In genomic region chr3:96863129-96863740, GRCh38 we compare ENCODE assay signal across 9 cellular contexts. TPM values are rescaled to one million over a fixed set of nuclear protein-coding genes. Genes with fewer than 3 reads are reported as not detected.
DNase-seq lines count a peak whose midpoint lies in the region; ATAC-seq and TF ChIP-seq lines count a peak whose summit lies in the region.
"Had no signal": no experiment of that assay in that cellular context is flagged by ENCODE, and none has a peak within 500 bp of the region (broad histone marks: within the 10 kb centered on the region; RNA-seq: fewer than 3 reads in every experiment).

No MANE protein-coding gene starts in this region.

- H3K36me3 Mint-ChIP-seq in chondrocyte (ENCODE audit: low read depth) (no peaks in the 10 kb centered on the region), neural crest cell (ENCODE audit: low read depth) (no peaks in the 10 kb centered on the region)

- no peak overlapping the region for H3K4me3 Mint-ChIP-seq in chondrocyte (ENCODE audit: unreplicated experiment)
- H3K4me3 Mint-ChIP-seq in neural crest cell: no peak overlapping the region
- H3K4me3 Mint-ChIP-seq: dendritic cell treated with granulocyte-macrophage colony-stimulating factor and Interleukin-4, amounts not matched to agents 40 ng/mL and 50 ng/mL, for 4 days had no signal

- H3K27me3 ChIP-seq in gastrocnemius medialis: no peaks in the 10 kb centered on the region

- DNase-seq in A172 (ENCODE audit: low spot score) (peak; percentile 27), HK-2 (ENCODE audit: unreplicated experiment) (peak; percentile 24), NCI-H82 (lab: John Stamatoyannopoulos, UW) (peak; percentile 80), chondrocyte (ENCODE audit: low spot score) (no peak), neural crest cell (ENCODE audit: low read depth, low spot score) (peak; percentile 19), gastrocnemius medialis (no peak), UCSD-AML1 (lab: John Stamatoyannopoulos, UW; ENCODE audit: unreplicated experiment) (no peak)

- TF ChIP-seq CTCF in GM12873 (IDR thresholded peaks at IDR 0.05; ENCODE audit: insufficient read depth, low read depth, low read length, missing control alignments): peak; percentile 64
- peak; percentile 94 for TF ChIP-seq CTCF in chondrocyte (IDR thresholded peaks at IDR 0.05)
- peak; percentile 94 for TF ChIP-seq CTCF in neural crest cell (conservative IDR thresholded peaks at IDR 0.05)
- TF ChIP-seq CTCF in gastrocnemius medialis (IDR thresholded peaks at IDR 0.05 in 4 of 5, conservative IDR thresholded peaks at IDR 0.05 in 1 of 5): peak in 2 of 5 experiments; percentile 9 to 42

- no peak for ATAC-seq in gastrocnemius medialis

- H3K4me3 ChIP-seq in gastrocnemius medialis: no peak overlapping the region

- in situ Hi-C loops in gastrocnemius medialis (cut with MboI; ENCODE audit: low sequenced_read_pairs in 4 of 4): loop anchor here in 1 of 4 donors (25.0 kb wide), 1 partner anchor 849 kb away; no protein-coding TSS in a partner anchor

- H3K27ac ChIP-seq in gastrocnemius medialis: no peak overlapping the region

- peaks cover 16% of the 10 kb centered on the region for H3K27me3 Mint-ChIP-seq in chondrocyte (ENCODE audit: low read depth)
- no peaks in the 10 kb centered on the region for H3K27me3 Mint-ChIP-seq in neural crest cell (ENCODE audit: low read depth)
- H3K27me3 Mint-ChIP-seq: dendritic cell treated with granulocyte-macrophage colony-stimulating factor and Interleukin-4, amounts not matched to agents 40 ng/mL and 50 ng/mL, for 4 days had no signal

- intact Hi-C loops in gastrocnemius medialis (cut with DNase I; ENCODE audit: low total_unique reads): no loop called here

- H3K4me1 Mint-ChIP-seq in chondrocyte (ENCODE audit: low read depth) (no peaks in the 10 kb centered on the region), neural crest cell (no peaks in the 10 kb centered on the region)

- no peak for TF ChIP-seq POLR2A in gastrocnemius medialis (IDR thresholded peaks at IDR 0.05)

- H3K9me3 ChIP-seq in gastrocnemius medialis: no peaks in the 10 kb centered on the region

- no peaks in the 10 kb centered on the region for H3K36me3 ChIP-seq in gastrocnemius medialis

- H3K4me1 ChIP-seq in gastrocnemius medialis: no peaks in the 10 kb centered on the region

- H3K9me3 Mint-ChIP-seq in chondrocyte (ENCODE audit: low read depth): no peaks in the 10 kb centered on the region
- no peaks in the 10 kb centered on the region for H3K9me3 Mint-ChIP-seq in neural crest cell
- H3K9me3 Mint-ChIP-seq: dendritic cell treated with granulocyte-macrophage colony-stimulating factor and Interleukin-4, amounts not matched to agents 40 ng/mL and 50 ng/mL, for 4 days had no signal

- H3K27ac Mint-ChIP-seq in chondrocyte (ENCODE audit: unreplicated experiment) (no peak overlapping the region), neural crest cell (ENCODE audit: unreplicated experiment) (no peak overlapping the region)
- H3K27ac Mint-ChIP-seq: dendritic cell treated with granulocyte-macrophage colony-stimulating factor and Interleukin-4, amounts not matched to agents 40 ng/mL and 50 ng/mL, for 4 days had no signal

RNA-seq across cellular contexts. Expression of gene EPHA6, which starts 48.8 kb away (rescaled TPM):
- not detected in 2 replicates for total RNA-seq in A172 (2014; rRNA removed; shearing (Covaris generic))
- total RNA-seq in chondrocyte (0.33 to 0.70 TPM (median 0.62 TPM) in 3 replicates), neural crest cell (0.66 and 0.96 TPM in 2 replicates), gastrocnemius medialis (not detected)

Comparison
In these comparisons a context has a peak if more than half of its experiments do, and no peak if none do; other contexts are left out.
1. DNase-seq: peak in A172 (single experiment), HK-2 (single experiment), NCI-H82 (single experiment) and neural crest cell (single experiment); none in chondrocyte (single experiment), gastrocnemius medialis (0 of 2) and UCSD-AML1 (single experiment).